Comparison of ENCODE assay signal across 38 cellular contexts in genomic region chrX:118988913-118989312, GRCh38. TPM values are rescaled to one million over a fixed set of nuclear protein-coding genes. Genes with fewer than 3 reads are reported as not detected.
"Had no signal": no experiment of that assay in that cellular context is flagged by ENCODE, and none has a peak within 500 bp of the region (broad histone marks: within the 10 kb centered on the region; RNA-seq: fewer than 3 reads in every experiment).

No MANE protein-coding gene starts in this region.

- H3K4me3 Mint-ChIP-seq: activated CD4-positive, alpha-beta memory T cell treated with anti-CD3 and anti-CD28 coated beads, Interleukin-2, amount 10 ng/mL, durations not matched to agents 7 days and 5 days; activated CD4-positive, alpha-beta T cell treated with anti-CD3 and anti-CD28 coated beads for 36 hours; activated CD4-positive, alpha-beta T cell treated with anti-CD3 and anti-CD28 coated beads, Interleukin-2, amount 10 ng/mL, durations not matched to agents 7 days and 5 days; activated CD8-positive, alpha-beta memory T cell treated with anti-CD3 and anti-CD28 coated beads, Interleukin-2, amount 10 ng/mL, durations not matched to agents 7 days and 5 days; activated CD8-positive, alpha-beta T cell treated with anti-CD3 and anti-CD28 coated beads, Interleukin-2, amount 10 ng/mL, durations not matched to agents 7 days and 5 days; activated naive CD4-positive, alpha-beta T cell treated with anti-CD3 and anti-CD28 coated beads, Interleukin-2, amount 10 ng/mL, durations not matched to agents 7 days and 5 days; activated naive CD4-positive, alpha-beta T cell treated with anti-CD3 and anti-CD28 coated beads, Interleukin-2, amount 50 U/mL, for 24 hours; activated naive CD8-positive, alpha-beta T cell; activated naive CD8-positive, alpha-beta T cell treated with anti-CD3 and anti-CD28 coated beads, Interleukin-2, amount 10 ng/mL, durations not matched to agents 7 days and 5 days; activated naive CD8-positive, alpha-beta T cell treated with anti-CD3 and anti-CD28 coated beads, Interleukin-2, amount 50 U/mL, for 24 hours; activated T-cell treated with anti-CD3 and anti-CD28 coated beads, Interleukin-2, amount 50 U/mL, for 24 hours; activated T-cell treated with anti-CD3 and anti-CD28 coated beads, Interleukin-2, amount 50 U/mL, for 72 hours; activated T-helper 1 cell treated with anti-CD3 and anti-CD28 coated beads, Interleukin-12 subunit alpha, Interleukin-12 subunit beta, Interleukin-2, Interleukin-4 antibody, amounts not matched to agents 30 ng/mL and 10 ng/mL and 1 ng/mL, durations not matched to agents 14 hours and 24 hours and 36 hours; brain; central memory CD8-positive, alpha-beta T cell; T-cell; T-helper 2 cell treated with Interferon-gamma antibody and Interleukin-4, amounts not matched to agents 5 μg/mL and 100 μg/mL, for 36 hours; WTC11 had no signal

- H3K27me3 ChIP-seq: ascending aorta, cardiac muscle cell had no signal

- H3K27ac ChIP-seq: ascending aorta, cardiac muscle cell, WERI-Rb-1 had no signal

- H3K4me3 ChIP-seq: ascending aorta, cardiac muscle cell had no signal

- H3K36me3 Mint-ChIP-seq: activated CD8-positive, alpha-beta memory T cell treated with anti-CD3 and anti-CD28 coated beads, Interleukin-2, amount 10 ng/mL, durations not matched to agents 7 days and 5 days; activated naive CD8-positive, alpha-beta T cell treated with anti-CD3 and anti-CD28 coated beads, Interleukin-2, amount 10 ng/mL, durations not matched to agents 7 days and 5 days; brain; WTC11 had no signal

- H3K4me1 Mint-ChIP-seq: activated CD8-positive, alpha-beta memory T cell treated with anti-CD3 and anti-CD28 coated beads, Interleukin-2, amount 10 ng/mL, durations not matched to agents 7 days and 5 days; brain had no signal

- ATAC-seq: activated CD4-positive, alpha-beta T cell treated with anti-CD3 and anti-CD28 coated beads for 36 hours; activated CD4-positive, CD25-positive, alpha-beta regulatory T cell treated with anti-CD3 and anti-CD28 coated beads, Interleukin-2, amount 50 U/mL, for 24 hours; activated CD8-positive, alpha-beta memory T cell treated with anti-CD3 and anti-CD28 coated beads, Interleukin-2, amount 10 ng/mL, durations not matched to agents 7 days and 5 days; activated CD8-positive, alpha-beta T cell treated with anti-CD3 and anti-CD28 coated beads, Interleukin-2, amount 10 ng/mL, durations not matched to agents 7 days and 5 days; activated naive CD8-positive, alpha-beta T cell treated with anti-CD3 and anti-CD28 coated beads, Interleukin-2, amount 50 U/mL, for 24 hours; activated T-cell treated with anti-CD3 and anti-CD28 coated beads, Interleukin-2, amount 50 U/mL, for 72 hours; T-cell; WTC11 had no signal

- H3K27me3 Mint-ChIP-seq: activated CD4-positive, alpha-beta memory T cell treated with anti-CD3 and anti-CD28 coated beads, Interleukin-2, amount 10 ng/mL, durations not matched to agents 7 days and 5 days; activated CD4-positive, alpha-beta T cell treated with anti-CD3 and anti-CD28 coated beads for 36 hours; activated CD4-positive, alpha-beta T cell treated with anti-CD3 and anti-CD28 coated beads, Interleukin-2, amount 10 ng/mL, durations not matched to agents 7 days and 5 days; activated naive CD4-positive, alpha-beta T cell treated with anti-CD3 and anti-CD28 coated beads, Interleukin-2, amount 10 ng/mL, durations not matched to agents 7 days and 5 days; activated naive CD4-positive, alpha-beta T cell treated with anti-CD3 and anti-CD28 coated beads, Interleukin-2, amount 50 U/mL, for 24 hours; activated naive CD8-positive, alpha-beta T cell; activated naive CD8-positive, alpha-beta T cell treated with anti-CD3 and anti-CD28 coated beads, Interleukin-2, amount 10 ng/mL, durations not matched to agents 7 days and 5 days; activated naive CD8-positive, alpha-beta T cell treated with anti-CD3 and anti-CD28 coated beads, Interleukin-2, amount 50 U/mL, for 24 hours had no signal

- H3K36me3 ChIP-seq: cardiac muscle cell, WERI-Rb-1 had no signal

- H3K9me3 ChIP-seq: ascending aorta had no signal

- DNase-seq: activated CD4-positive, alpha-beta memory T cell treated with anti-CD3 and anti-CD28 coated beads, Interleukin-2, amount 10 ng/mL, durations not matched to agents 7 days and 5 days; activated CD4-positive, alpha-beta T cell treated with anti-CD3 and anti-CD28 coated beads for 1 hour; activated CD4-positive, alpha-beta T cell treated with anti-CD3 and anti-CD28 coated beads for 36 hours; activated CD4-positive, alpha-beta T cell treated with anti-CD3 and anti-CD28 coated beads for 48 hours; activated CD4-positive, alpha-beta T cell treated with anti-CD3 and anti-CD28 coated beads, Interleukin-2, amount 10 ng/mL, durations not matched to agents 7 days and 5 days; activated CD4-positive, alpha-beta T cell treated with anti-CD3 and anti-CD28 coated beads, Interleukin-2, amount 50 U/mL, for 48 hours; activated CD4-positive, CD25-positive, alpha-beta regulatory T cell; activated CD8-positive, alpha-beta memory T cell treated with anti-CD3 and anti-CD28 coated beads for 24 hours; activated CD8-positive, alpha-beta memory T cell treated with anti-CD3 and anti-CD28 coated beads, Interleukin-2, amount 10 ng/mL, durations not matched to agents 7 days and 5 days; activated CD8-positive, alpha-beta memory T cell treated with anti-CD3 and anti-CD28 coated beads, Interleukin-2, amount 50 U/mL, for 48 hours; activated CD8-positive, alpha-beta T cell treated with anti-CD3 and anti-CD28 coated beads, Interleukin-2, amount 10 ng/mL, durations not matched to agents 7 days and 5 days; activated effector memory CD4-positive, alpha-beta T cell treated with Interleukin-2 at 50 U/mL for 16 hours; activated gamma-delta T cell; activated naive CD4-positive, alpha-beta T cell treated with anti-CD3 and anti-CD28 coated beads, Interleukin-2, amount 10 ng/mL, durations not matched to agents 7 days and 5 days; activated naive CD4-positive, alpha-beta T cell treated with Interleukin-2 at 50 U/mL for 16 hours; activated naive CD8-positive, alpha-beta T cell treated with anti-CD3 and anti-CD28 coated beads, Interleukin-2, amount 10 ng/mL, durations not matched to agents 7 days and 5 days; activated naive CD8-positive, alpha-beta T cell treated with anti-CD3 and anti-CD28 coated beads, Interleukin-2, amount 50 U/mL, for 24 hours; activated T-cell treated with anti-CD3 and anti-CD28 coated beads, Interleukin-2, amount 50 U/mL, for 24 hours; activated T-cell treated with anti-CD3 and anti-CD28 coated beads, Interleukin-2, amount 50 U/mL, for 72 hours; amygdala; anterior cingulate cortex; caudate nucleus; cerebellar nuclear complex; T-cell; T-helper 2 cell; T-helper 9 cell; WERI-Rb-1 had no signal

- H3K4me1 ChIP-seq: ascending aorta had no signal

- H3K9me3 Mint-ChIP-seq: activated CD4-positive, alpha-beta memory T cell treated with anti-CD3 and anti-CD28 coated beads, Interleukin-2, amount 10 ng/mL, durations not matched to agents 7 days and 5 days; activated CD4-positive, alpha-beta T cell treated with anti-CD3 and anti-CD28 coated beads, Interleukin-2, amount 10 ng/mL, durations not matched to agents 7 days and 5 days; activated naive CD4-positive, alpha-beta T cell treated with anti-CD3 and anti-CD28 coated beads, Interleukin-2, amount 10 ng/mL, durations not matched to agents 7 days and 5 days; activated naive CD4-positive, alpha-beta T cell treated with anti-CD3 and anti-CD28 coated beads, Interleukin-2, amount 50 U/mL, for 24 hours; activated naive CD8-positive, alpha-beta T cell treated with anti-CD3 and anti-CD28 coated beads, Interleukin-2, amount 10 ng/mL, durations not matched to agents 7 days and 5 days; activated naive CD8-positive, alpha-beta T cell treated with anti-CD3 and anti-CD28 coated beads, Interleukin-2, amount 50 U/mL, for 24 hours; activated T-cell treated with anti-CD3 and anti-CD28 coated beads, Interleukin-2, amount 50 U/mL, for 24 hours; activated T-cell treated with anti-CD3 and anti-CD28 coated beads, Interleukin-2, amount 50 U/mL, for 72 hours; activated T-helper 1 cell treated with anti-CD3 and anti-CD28 coated beads, Interleukin-12 subunit alpha, Interleukin-12 subunit beta, Interleukin-2, Interleukin-4 antibody, amounts not matched to agents 30 ng/mL and 10 ng/mL and 1 ng/mL, durations not matched to agents 14 hours and 24 hours and 36 hours; activated T-helper 2 cell treated with anti-CD3 and anti-CD28 coated beads, Interferon-gamma antibody, Interleukin-2, Interleukin-4, amounts not matched to agents 10 μg/mL and 5 μg/mL and 100 μg/mL, durations not matched to agents 14 hours and 24 hours and 36 hours; central memory CD8-positive, alpha-beta T cell; T-cell; T-helper 2 cell treated with Interferon-gamma antibody and Interleukin-4, amounts not matched to agents 5 μg/mL and 100 μg/mL, for 36 hours; WTC11 had no signal

RNA-seq across cellular contexts. Expression of gene LONRF3, which starts 14.5 kb away (rescaled TPM):
- total RNA-seq: WTC11 had no signal
